In the genomic region with DNA sequence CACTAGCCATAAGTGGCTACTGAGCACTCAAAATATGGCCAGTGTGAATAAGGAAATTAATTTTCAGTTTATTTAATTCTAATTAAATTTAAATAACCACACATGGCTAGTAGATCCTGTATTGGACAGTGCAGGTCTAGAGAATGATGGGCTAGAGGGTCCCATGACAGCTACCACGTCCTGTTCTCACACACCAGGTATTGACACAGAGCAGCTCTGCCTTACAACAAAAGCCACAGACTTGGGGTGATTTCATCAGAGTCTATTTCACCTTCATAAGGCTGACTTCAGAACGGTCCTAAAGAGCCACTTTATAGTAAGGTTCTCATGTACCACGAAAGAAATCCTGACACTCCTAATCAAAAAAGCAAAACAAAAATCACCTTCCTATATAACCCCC, we compare ENCODE assay signal across 1 cellular context.
TF ChIP-seq lines count a peak whose summit lies in the region.

No MANE protein-coding gene starts in this region.

TF ChIP-seq in K562, 482 proteins besides CTCF, POLR2A, EP300 and RAD21 (continued from another document):
- no peak for TF ChIP-seq ZBTB11 (CRISPR knock-in tag; IDR thresholded peaks at IDR 0.05)
